9 cellular contexts compared by ENCODE assay signal in genomic region chr2:159960413-159960812, GRCh38. TPM values are rescaled to one million over a fixed set of nuclear protein-coding genes. Genes with fewer than 3 reads are reported as not detected.
DNase-seq lines count a peak whose midpoint lies in the region; ATAC-seq and TF ChIP-seq lines count a peak whose summit lies in the region.
"Had no signal": no experiment of that assay in that cellular context is flagged by ENCODE, and none has a peak within 500 bp of the region (broad histone marks: within the 10 kb centered on the region; RNA-seq: fewer than 3 reads in every experiment).

No MANE protein-coding gene starts in this region.

- no peaks in the 10 kb centered on the region for H3K36me3 ChIP-seq in A673 (ENCODE audit: insufficient read depth, low read length, poor library complexity, severe bottlenecking)

- H3K4me3 ChIP-seq in A673 (ENCODE audit: low read depth, low read length, poor library complexity, severe bottlenecking): no peak overlapping the region
- H3K4me3 ChIP-seq: SK-N-MC had no signal

- POLR2A ChIA-PET in A673 (lab: Charles Lee; ENCODE audit: low non-redundant PET): no interaction called here
- POLR2A ChIA-PET in activated CD4-positive, alpha-beta T cell treated with anti-CD3 and anti-CD28 coated beads, Interleukin-2, amount 10 ng/mL, durations not matched to agents 7 days and 5 days (lab: Charles Lee): no interaction called here

- H3K4me1 Mint-ChIP-seq in activated CD4-positive, alpha-beta T cell treated with anti-CD3 and anti-CD28 coated beads, Interleukin-2, amount 10 ng/mL, durations not matched to agents 7 days and 5 days: peaks cover 6% of the 10 kb centered on the region

- CTCF ChIA-PET in A673 (lab: Charles Lee): no interaction called here
- CTCF ChIA-PET in activated CD4-positive, alpha-beta T cell treated with anti-CD3 and anti-CD28 coated beads, Interleukin-2, amount 10 ng/mL, durations not matched to agents 7 days and 5 days (lab: Charles Lee): no interaction called here

- DNase-seq in A673 (ENCODE audit: low spot score) (peak; percentile 49), HT1080 (ENCODE audit: low read depth) (peak; percentile 77), epithelial cell of prostate (ENCODE audit: low read depth, low spot score) (peak; percentile 80), islet precursor cell (no peak), NCI-H2171 treated with DMSO at 0.1 percent for 48 hours (lab: John Stamatoyannopoulos, UW) (no peak)
- DNase-seq in activated CD4-positive, alpha-beta T cell treated with anti-CD3 and anti-CD28 coated beads, Interleukin-2, amount 10 ng/mL, durations not matched to agents 7 days and 5 days: no peak

- BruUV-seq in A673 (replicated peaks; lab: Mats Ljungman, UMichigan): no TSS peak

- H3K27me3 Mint-ChIP-seq in activated CD4-positive, alpha-beta T cell treated with anti-CD3 and anti-CD28 coated beads, Interleukin-2, amount 10 ng/mL, durations not matched to agents 7 days and 5 days: no peaks in the 10 kb centered on the region

- no peaks in the 10 kb centered on the region for H3K9me3 Mint-ChIP-seq in activated CD4-positive, alpha-beta T cell treated with anti-CD3 and anti-CD28 coated beads, Interleukin-2, amount 10 ng/mL, durations not matched to agents 7 days and 5 days

- H3K4me3 Mint-ChIP-seq in activated CD4-positive, alpha-beta T cell treated with anti-CD3 and anti-CD28 coated beads, Interleukin-2, amount 10 ng/mL, durations not matched to agents 7 days and 5 days: no peak overlapping the region

- intact Hi-C loops in A673 (cut with micrococcal nuclease; ENCODE audit: unreplicated experiment): no loop called here

- ATAC-seq in GM18858 (IDR thresholded peaks at IDR 0.05; ENCODE audit: unreplicated experiment) (peak; percentile 45), GM18909 (IDR thresholded peaks at IDR 0.05; ENCODE audit: poor library complexity, unreplicated experiment) (no peak)

- H3K27ac Mint-ChIP-seq in activated CD4-positive, alpha-beta T cell treated with anti-CD3 and anti-CD28 coated beads, Interleukin-2, amount 10 ng/mL, durations not matched to agents 7 days and 5 days: no peak overlapping the region

- no peaks in the 10 kb centered on the region for H3K9me3 ChIP-seq in A673 (ENCODE audit: low read depth, low read length, poor library complexity, severe bottlenecking)

- no peaks in the 10 kb centered on the region for H3K27me3 ChIP-seq in A673 (replicated peaks; ENCODE audit: insufficient read depth, low read depth, low read length, poor library complexity)

- no peak for TF ChIP-seq CTCF in A673 (conservative IDR thresholded peaks at IDR 0.05; ENCODE audit: low read depth, low read length)

- no peak overlapping the region for H3K27ac ChIP-seq in A673 (ENCODE audit: low read depth, low read length, poor library complexity, severe bottlenecking)
- H3K27ac ChIP-seq in epithelial cell of prostate: peak overlapping the region; percentile 92
- H3K27ac ChIP-seq: SK-N-MC had no signal

- H3K4me1 ChIP-seq in A673 (ENCODE audit: insufficient read depth, low read length, poor library complexity, severe bottlenecking): no peaks in the 10 kb centered on the region

- H3K36me3 Mint-ChIP-seq in activated CD4-positive, alpha-beta T cell treated with anti-CD3 and anti-CD28 coated beads, Interleukin-2, amount 10 ng/mL, durations not matched to agents 7 days and 5 days (ENCODE audit: low read depth): no peaks in the 10 kb centered on the region

RNA-seq across cellular contexts. Expression of gene LY75, which starts 55.9 kb away (rescaled TPM):
- total RNA-seq in A673 (2021): 0.11 TPM in 1 of 2 replicates, not detected in the other
- 0.18 and 0.37 TPM in 2 replicates for total RNA-seq in HT1080 (2014; rRNA removed; shearing (Covaris generic))
- 1.3 and 2.5 TPM in 2 replicates for polyA plus RNA-seq in HT1080 (2015; cell fraction: cytosol; rRNA removed)
- 4.6 and 7.4 TPM in 2 replicates for polyA plus RNA-seq in HT1080 (2015; cell fraction: nucleus; rRNA removed)
- total RNA-seq in activated CD4-positive, alpha-beta T cell treated with anti-CD3 and anti-CD28 coated beads, Interleukin-2, amount 10 ng/mL, durations not matched to agents 7 days and 5 days: 10 to 100 TPM; 32.3 to 33.3 TPM

Comparison
In these comparisons a context has a peak if more than half of its experiments do, and no peak if none do; other contexts are left out.
1. DNase-seq: peak in A673 (single experiment), HT1080 (single experiment) and epithelial cell of prostate (single experiment); none in islet precursor cell (single experiment), NCI-H2171 treated with DMSO at 0.1 percent for 48 hours (single experiment) and activated CD4-positive, alpha-beta T cell treated with anti-CD3 and anti-CD28 coated beads, Interleukin-2, amount 10 ng/mL, durations not matched to agents 7 days and 5 days (single experiment).
2. RNA of gene LY75, which starts 55.9 kb away (total RNA-seq): 32.3 to 33.3 TPM in activated CD4-positive, alpha-beta T cell treated with anti-CD3 and anti-CD28 coated beads, Interleukin-2, amount 10 ng/mL, durations not matched to agents 7 days and 5 days; 0.18 to 0.37 TPM in HT1080 and 0.11 TPM in A673; every median in the first group is over 10 times any median in the second.